Comparison of ENCODE assay signal across 8 cellular contexts in the genomic region with DNA sequence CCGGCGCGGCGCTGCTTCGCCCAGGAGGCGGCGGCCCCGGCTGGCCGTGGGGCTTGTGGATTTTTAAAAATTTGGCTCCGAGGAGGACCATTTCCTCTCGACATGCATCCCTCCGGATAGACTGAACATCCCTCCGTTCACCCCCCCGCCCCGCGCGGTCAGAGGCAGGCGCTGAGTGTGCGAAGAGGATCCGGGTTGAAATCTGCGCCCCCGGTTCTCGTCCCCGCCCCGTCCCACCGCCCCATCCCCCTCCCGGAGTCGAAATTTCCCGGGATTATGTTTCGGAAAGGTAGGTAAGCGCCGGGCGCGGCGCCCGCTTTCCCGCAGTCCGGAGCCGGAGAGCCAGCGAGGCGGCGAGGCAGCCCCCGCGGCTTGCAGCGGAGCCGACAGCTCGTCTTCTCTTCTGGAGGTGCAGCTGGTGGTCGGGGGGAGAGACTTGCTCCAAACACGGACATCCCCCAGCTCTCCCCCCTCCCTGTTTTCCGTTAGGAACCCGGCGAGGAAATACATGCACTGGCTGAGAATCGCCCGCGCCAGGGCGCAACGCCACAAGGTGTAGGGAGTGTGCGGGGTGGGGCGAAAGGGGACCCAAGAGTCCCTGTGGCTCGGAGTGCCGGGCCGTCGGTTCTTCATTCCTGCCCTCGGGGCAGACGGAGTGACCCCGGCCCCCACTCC. TPM values are rescaled to one million over a fixed set of nuclear protein-coding genes. Genes with fewer than 3 reads are reported as not detected.
DNase-seq lines count a peak whose midpoint lies in the region; ATAC-seq lines count a peak whose summit lies in the region.

PRKCE (plus strand) TSS at position 261 of the 675 bp plus-strand sequence.

- no peak within 1 kb of the TSS for H3K9ac ChIP-seq in HUES48 (ENCODE audit: low read depth, low read length)

- no peaks in the 10 kb centered on the region for H3K27me3 ChIP-seq in CD8-positive, alpha-beta memory T cell (ENCODE audit: insufficient read depth, low read length, poor library complexity, severe bottlenecking)
- peaks cover 82% of the 10 kb centered on the region for H3K27me3 ChIP-seq in HUES48 (ENCODE audit: control insufficient read depth, insufficient read depth, low read length)

- POLR2A ChIA-PET in CD8-positive, alpha-beta memory T cell (lab: Charles Lee) = interaction anchor here (1.1 to 1.3 kb wide), 2 partner anchors 41 to 42 kb away, joined by 3 to 9 read pairs; partner anchors contain the start of gene SRBD1

- no peaks in the 10 kb centered on the region for H3K9me3 ChIP-seq in CD8-positive, alpha-beta memory T cell (ENCODE audit: low read length)
- no peaks in the 10 kb centered on the region for H3K9me3 ChIP-seq in HUES48 (ENCODE audit: control insufficient read depth, insufficient read depth, low read length)

- H3K9me3 Mint-ChIP-seq in CD8-positive, alpha-beta memory T cell = peaks cover 0 to 2% (median 0%) of the 10 kb centered on the region in 5 donors
- H3K9me3 Mint-ChIP-seq in dendritic cell treated with granulocyte-macrophage colony-stimulating factor and Interleukin-4, amounts not matched to agents 40 ng/mL and 50 ng/mL, for 4 days = no peaks in the 10 kb centered on the region

- H3K4me1 Mint-ChIP-seq in CD8-positive, alpha-beta memory T cell = peaks cover 33 to 43% (median 38%) of the 10 kb centered on the region in 3 donors
- peaks cover 32% of the 10 kb centered on the region for H3K4me1 Mint-ChIP-seq in dendritic cell treated with granulocyte-macrophage colony-stimulating factor and Interleukin-4, amounts not matched to agents 40 ng/mL and 50 ng/mL, for 4 days (ENCODE audit: low read depth)

- no peaks in the 10 kb centered on the region for H3K36me3 ChIP-seq in CD8-positive, alpha-beta memory T cell (ENCODE audit: insufficient read depth, low read length)
- H3K36me3 ChIP-seq in HUES48 (ENCODE audit: control insufficient read depth, insufficient read depth, low read length) = no peaks in the 10 kb centered on the region

- H3K4me3 ChIP-seq in CD8-positive, alpha-beta memory T cell (ENCODE audit: low read length) = peak within 1 kb of the TSS; percentile 78
- peak within 1 kb of the TSS; percentile 91 for H3K4me3 ChIP-seq in HUES48 (ENCODE audit: low read depth, low read length)

- H3K27ac ChIP-seq in CD8-positive, alpha-beta memory T cell (ENCODE audit: low read depth, low read length) = peak within 1 kb of the TSS; percentile 63
- no peak within 1 kb of the TSS for H3K27ac ChIP-seq in HUES48 (ENCODE audit: low read depth, low read length)

- H3K36me3 Mint-ChIP-seq in CD8-positive, alpha-beta memory T cell = peaks cover 0 to 14% (median 0%) of the 10 kb centered on the region in 3 donors
- H3K36me3 Mint-ChIP-seq in dendritic cell treated with granulocyte-macrophage colony-stimulating factor and Interleukin-4, amounts not matched to agents 40 ng/mL and 50 ng/mL, for 4 days (ENCODE audit: low read depth) = peaks cover 7% of the 10 kb centered on the region

- no peaks in the 10 kb centered on the region for H3K4me1 ChIP-seq in CD8-positive, alpha-beta memory T cell (ENCODE audit: insufficient read depth, low read length)
- peaks cover 6% of the 10 kb centered on the region; the same call in 1 of the 2 replicates for H3K4me1 ChIP-seq in HUES48 (ENCODE audit: control insufficient read depth, insufficient read depth, low read length)

- H3K4me3 Mint-ChIP-seq in CD8-positive, alpha-beta memory T cell = peak within 1 kb of the TSS; percentile 92 to 96 (median 95)
- peak within 1 kb of the TSS; percentile 90 for H3K4me3 Mint-ChIP-seq in dendritic cell treated with granulocyte-macrophage colony-stimulating factor and Interleukin-4, amounts not matched to agents 40 ng/mL and 50 ng/mL, for 4 days

- peak; percentile 15 for ATAC-seq in GM21381 (IDR thresholded peaks at IDR 0.05; ENCODE audit: unreplicated experiment)
- ATAC-seq in left lobe of liver = peak; percentile 27

- peak within 1 kb of the TSS; percentile 85 to 97 (median 95) for H3K27ac Mint-ChIP-seq in CD8-positive, alpha-beta memory T cell
- peak within 1 kb of the TSS; percentile 89 for H3K27ac Mint-ChIP-seq in dendritic cell treated with granulocyte-macrophage colony-stimulating factor and Interleukin-4, amounts not matched to agents 40 ng/mL and 50 ng/mL, for 4 days

- CTCF ChIA-PET in CD8-positive, alpha-beta memory T cell (lab: Charles Lee) = interaction anchor here (2.2 to 2.3 kb wide), 2 partner anchors 12 to 127 kb away, joined by 5 to 17 read pairs; no protein-coding TSS in a partner anchor

- H3K27me3 Mint-ChIP-seq in CD8-positive, alpha-beta memory T cell = peaks cover 0 to 7% of the 10 kb centered on the region in 2 donors
- peaks cover 20% of the 10 kb centered on the region for H3K27me3 Mint-ChIP-seq in dendritic cell treated with granulocyte-macrophage colony-stimulating factor and Interleukin-4, amounts not matched to agents 40 ng/mL and 50 ng/mL, for 4 days

- intact Hi-C loops in dendritic cell treated with granulocyte-macrophage colony-stimulating factor and Interleukin-4, amounts not matched to agents 40 ng/mL and 50 ng/mL, for 4 days (cut with micrococcal nuclease) = no loop called here

- peak; percentile 6 to 73 (median 21) for DNase-seq in CD8-positive, alpha-beta memory T cell
- DNase-seq in activated CD4-positive, alpha-beta T cell treated with anti-CD3 and anti-CD28 coated beads for 1 hour = peak; percentile 29
- peak; percentile 65 for DNase-seq in left lobe of liver (ENCODE audit: low spot score)
- DNase-seq in stimulated activated CD4-positive, alpha-beta T cell treated with anti-CD3 and anti-CD28 coated beads, Interleukin-1b, Interleukin-23, amount 100 ng/mL, for 48 hours = peak; percentile 55
- DNase-seq in MV-4-11 (lab: John Stamatoyannopoulos, UW) = no peak

RNA-seq across cellular contexts. Expression of gene PRKCE, which starts in this region (rescaled TPM):
- 1 to 10 TPM; 7.9 to 9.6 TPM for total RNA-seq in CD8-positive, alpha-beta memory T cell
- polyA plus RNA-seq in CD8-positive, alpha-beta memory T cell = 3.1 TPM
- total RNA-seq in left lobe of liver = 8.4 TPM
